Comparison of ENCODE assay signal across 12 cellular contexts in genomic region chr4:139028191-139028661, GRCh38. TPM values are rescaled to one million over a fixed set of nuclear protein-coding genes. Genes with fewer than 3 reads are reported as not detected.
DNase-seq lines count a peak whose midpoint lies in the region; ATAC-seq, FAIRE-seq and TF ChIP-seq lines count a peak whose summit lies in the region.
"Had no signal": no experiment of that assay in that cellular context is flagged by ENCODE, and none has a peak within 500 bp of the region (broad histone marks: within the 10 kb centered on the region; RNA-seq: fewer than 3 reads in every experiment).

No MANE protein-coding gene starts in this region.

- H3K4me1 Mint-ChIP-seq in astrocyte (ENCODE audit: low read depth, unreplicated experiment) = peaks cover 28% of the 10 kb centered on the region
- H3K4me1 Mint-ChIP-seq in activated CD8-positive, alpha-beta memory T cell treated with anti-CD3 and anti-CD28 coated beads, Interleukin-2, amount 10 ng/mL, durations not matched to agents 7 days and 5 days = peaks cover 13% of the 10 kb centered on the region

- H4K8ac ChIP-seq in mesendoderm (ENCODE audit: low read depth, low read length) = no peak overlapping the region

- H3K23ac ChIP-seq in mesendoderm (ENCODE audit: low read length) = no peak overlapping the region

- peaks cover 3% of the 10 kb centered on the region for H3K79me1 ChIP-seq in mesendoderm (ENCODE audit: low read length)

- DNase-seq in NCI-H2029 treated with DMSO at 0.1 percent for 48 hours (lab: John Stamatoyannopoulos, UW) = peak; percentile 84
- DNase-seq in astrocyte (ENCODE audit: low read depth) = no peak
- peak; percentile 57 for DNase-seq in inferior parietal cortex (ENCODE audit: extremely low spot score)
- no peak for DNase-seq in smooth muscle cell (lab: John Stamatoyannopoulos, UW; ENCODE audit: unreplicated experiment)
- no peak for DNase-seq in mesendoderm
- no peak for DNase-seq in activated CD8-positive, alpha-beta memory T cell treated with anti-CD3 and anti-CD28 coated beads, Interleukin-2, amount 10 ng/mL, durations not matched to agents 7 days and 5 days
- DNase-seq: activated CD8-positive, alpha-beta memory T cell treated with anti-CD3 and anti-CD28 coated beads, Interleukin-2, amount 50 U/mL, for 48 hours; NCI-H748 treated with DMSO at 0.1 percent for 48 hours; T-cell had no signal

- peaks cover 5% of the 10 kb centered on the region for H3F3A ChIP-seq in smooth muscle cell (ENCODE audit: low read depth)

- peaks cover 8% of the 10 kb centered on the region for H3K36me3 Mint-ChIP-seq in astrocyte (ENCODE audit: low read depth, unreplicated experiment)
- peaks cover 4% of the 10 kb centered on the region for H3K36me3 Mint-ChIP-seq in activated CD8-positive, alpha-beta memory T cell treated with anti-CD3 and anti-CD28 coated beads, Interleukin-2, amount 10 ng/mL, durations not matched to agents 7 days and 5 days

- H3K4ac ChIP-seq in mesendoderm (ENCODE audit: low read depth, low read length) = no peak overlapping the region

- H2BK5ac ChIP-seq in mesendoderm (ENCODE audit: low read length) = no peak overlapping the region

- H2AFZ ChIP-seq in astrocyte (ENCODE audit: low read depth, low read length) = no peak overlapping the region
- H2AFZ ChIP-seq in smooth muscle cell (ENCODE audit: low read depth) = no peak overlapping the region

- no peaks in the 10 kb centered on the region for H3K9me3 Mint-ChIP-seq in astrocyte (ENCODE audit: unreplicated experiment)
- no peaks in the 10 kb centered on the region for H3K9me3 Mint-ChIP-seq in activated CD8-positive, alpha-beta memory T cell treated with anti-CD3 and anti-CD28 coated beads, Interleukin-2, amount 10 ng/mL, durations not matched to agents 7 days and 5 days (ENCODE audit: low read depth)
- H3K9me3 Mint-ChIP-seq: memory B cell, T-cell had no signal

- H3K27ac Mint-ChIP-seq in astrocyte (ENCODE audit: unreplicated experiment) = peak overlapping the region; percentile 83
- H3K27ac Mint-ChIP-seq in activated CD8-positive, alpha-beta memory T cell treated with anti-CD3 and anti-CD28 coated beads, Interleukin-2, amount 10 ng/mL, durations not matched to agents 7 days and 5 days = no peak overlapping the region
- H3K27ac Mint-ChIP-seq: memory B cell, T-cell had no signal

- H3K9ac ChIP-seq in astrocyte (ENCODE audit: low read length) (no peak overlapping the region), smooth muscle cell (ENCODE audit: low read depth) (no peak overlapping the region), mesendoderm (ENCODE audit: low read length) (no peak overlapping the region)

- H3K27me3 ChIP-seq in astrocyte (ENCODE audit: insufficient read depth, low read length) (no peaks in the 10 kb centered on the region), smooth muscle cell (ENCODE audit: low read depth) (no peaks in the 10 kb centered on the region), mesendoderm (ENCODE audit: insufficient read depth, low read length, poor library complexity) (no peaks in the 10 kb centered on the region)

- WGBS in smooth muscle cell (ENCODE audit: low lambda C conversion rate) = 87% methylated on average over 11 of the region's 11 CpGs
- WGBS in mesendoderm (ENCODE audit: extremely low coverage, insufficient coverage, low lambda C conversion rate) = no CpG with 5 or more reads among the region's 11 CpGs

- H4K5ac ChIP-seq in mesendoderm (ENCODE audit: low read length) = no peak overlapping the region

- peaks cover 98% of the 10 kb centered on the region for H4K20me1 ChIP-seq in astrocyte (ENCODE audit: insufficient read depth, low read length)
- H4K20me1 ChIP-seq in smooth muscle cell (ENCODE audit: low read depth) = peaks cover 97% of the 10 kb centered on the region

- H2BK120ac ChIP-seq in mesendoderm (ENCODE audit: low read depth, low read length) = no peak overlapping the region

- no peaks in the 10 kb centered on the region for H3K27me3 Mint-ChIP-seq in astrocyte (ENCODE audit: low read depth, unreplicated experiment)
- H3K27me3 Mint-ChIP-seq in activated CD8-positive, alpha-beta memory T cell treated with anti-CD3 and anti-CD28 coated beads, Interleukin-2, amount 10 ng/mL, durations not matched to agents 7 days and 5 days = no peaks in the 10 kb centered on the region
- H3K27me3 Mint-ChIP-seq: memory B cell, T-cell had no signal

- H3K56ac ChIP-seq in mesendoderm (ENCODE audit: low read length) = no peak overlapping the region

- no peak for FAIRE-seq in astrocyte (lab: Jason Lieb, UNC)

- CTCF ChIA-PET in activated CD8-positive, alpha-beta memory T cell treated with anti-CD3 and anti-CD28 coated beads, Interleukin-2, amount 10 ng/mL, durations not matched to agents 7 days and 5 days (lab: Charles Lee) = interaction anchor here (0.6 to 1.5 kb wide), 4 partner anchors 10 to 388 kb away, joined by 3 to 6 read pairs (median 3); no protein-coding TSS in a partner anchor

- TF ChIP-seq CTCF in astrocyte (IDR thresholded peaks at IDR 0.05; ENCODE audit: insufficient read depth, low read depth, low read length) (no peak), smooth muscle cell (IDR thresholded peaks at IDR 0.05; ENCODE audit: borderline replicate concordance, insufficient read depth, poor library complexity, severe bottlenecking) (no peak)

- H3K36me3 ChIP-seq in astrocyte (ENCODE audit: insufficient read depth, low read length) = no peaks in the 10 kb centered on the region
- H3K36me3 ChIP-seq in smooth muscle cell (ENCODE audit: low read depth) = no peaks in the 10 kb centered on the region
- H3K36me3 ChIP-seq in mesendoderm (ENCODE audit: control insufficient read depth, insufficient read depth, low read length) = no peaks in the 10 kb centered on the region

- no peak overlapping the region for H2BK15ac ChIP-seq in mesendoderm (replicated peaks; ENCODE audit: low read depth)

- H3K18ac ChIP-seq in mesendoderm (ENCODE audit: low read length) = no peak overlapping the region

- H3K4me1 ChIP-seq in astrocyte (ENCODE audit: insufficient read depth, low read length) (peaks cover 5% of the 10 kb centered on the region), smooth muscle cell (ENCODE audit: low read depth) (no peaks in the 10 kb centered on the region), mesendoderm (ENCODE audit: control insufficient read depth, low read depth, low read length) (no peaks in the 10 kb centered on the region)

- H3K9me3 ChIP-seq in astrocyte (ENCODE audit: insufficient read depth, low read depth, low read length) (no peaks in the 10 kb centered on the region), smooth muscle cell (replicated peaks; ENCODE audit: low read depth) (no peaks in the 10 kb centered on the region)

- H3K27ac ChIP-seq in astrocyte (ENCODE audit: low read depth, low read length) (no peak overlapping the region), smooth muscle cell (ENCODE audit: low read depth) (peak overlapping the region; percentile 19), mesendoderm (ENCODE audit: low read depth, low read length) (no peak overlapping the region)

- H3K4me3 ChIP-seq in astrocyte (ENCODE audit: insufficient read depth, low read depth, low read length) (no peak overlapping the region), smooth muscle cell (no peak overlapping the region), mesendoderm (ENCODE audit: low read length) (no peak overlapping the region)

- H2AK5ac ChIP-seq in mesendoderm (ENCODE audit: low read length) = no peak overlapping the region

- ATAC-seq in HG02970 (IDR thresholded peaks at IDR 0.05; ENCODE audit: low FRiP score, unreplicated experiment) (no peak), HG02981 (IDR thresholded peaks at IDR 0.05; ENCODE audit: unreplicated experiment) (no peak)
- ATAC-seq in activated CD8-positive, alpha-beta memory T cell treated with anti-CD3 and anti-CD28 coated beads, Interleukin-2, amount 10 ng/mL, durations not matched to agents 7 days and 5 days = no peak
- ATAC-seq: T-cell had no signal

- H3K4me3 Mint-ChIP-seq in astrocyte (ENCODE audit: unreplicated experiment) = no peak overlapping the region
- H3K4me3 Mint-ChIP-seq in activated CD8-positive, alpha-beta memory T cell treated with anti-CD3 and anti-CD28 coated beads, Interleukin-2, amount 10 ng/mL, durations not matched to agents 7 days and 5 days = no peak overlapping the region
- H3K4me3 Mint-ChIP-seq: memory B cell, T-cell had no signal

- H3K79me2 ChIP-seq in astrocyte (ENCODE audit: insufficient read depth, low read length) (peaks cover 97% of the 10 kb centered on the region), smooth muscle cell (ENCODE audit: low read depth) (peaks cover 96% of the 10 kb centered on the region), mesendoderm (ENCODE audit: control insufficient read depth, insufficient read depth, low read length) (peaks cover 80% of the 10 kb centered on the region)

- no peak overlapping the region for H3K4me2 ChIP-seq in astrocyte (ENCODE audit: low read length)
- no peak overlapping the region for H3K4me2 ChIP-seq in smooth muscle cell
- H3K4me2 ChIP-seq in mesendoderm (ENCODE audit: low read length) = no peak overlapping the region

RNA-seq across cellular contexts. Expression of gene NOCT, which starts 12.6 kb away (rescaled TPM):
- 73.5 and 73.6 TPM in 2 replicates for total RNA-seq in astrocyte
- total RNA-seq in smooth muscle cell = 33.4 and 34.4 TPM in 2 replicates
- 6.7 and 8.8 TPM in 2 replicates for polyA plus RNA-seq in smooth muscle cell
- polyA plus RNA-seq in mesendoderm (2013, experiment 1 of 2) = 56.3 TPM
- polyA plus RNA-seq in mesendoderm (2013, experiment 2 of 2) = 58.8 TPM
- total RNA-seq in activated CD8-positive, alpha-beta memory T cell treated with anti-CD3 and anti-CD28 coated beads, Interleukin-2, amount 10 ng/mL, durations not matched to agents 7 days and 5 days = 10 to 100 TPM in 1 of 2 experiments, 1 to 10 TPM in 1; 8.8 to 12.4 TPM

Comparison
In these comparisons a context has a peak if more than half of its experiments do, and no peak if none do; other contexts are left out.
1. DNase-seq: peak in NCI-H2029 treated with DMSO at 0.1 percent for 48 hours (single experiment) and inferior parietal cortex (single experiment); none in astrocyte (single experiment), smooth muscle cell (single experiment), mesendoderm (single experiment) and activated CD8-positive, alpha-beta memory T cell treated with anti-CD3 and anti-CD28 coated beads, Interleukin-2, amount 10 ng/mL, durations not matched to agents 7 days and 5 days (single experiment).